Comparison of ENCODE assay signal across 3 cellular contexts in genomic region chr10:28996345-28996744, GRCh38.
"Had no signal": no experiment of that assay in that cellular context is flagged by ENCODE, and none has a peak within 500 bp of the region (broad histone marks: within the 10 kb centered on the region; RNA-seq: fewer than 3 reads in every experiment).

No MANE protein-coding gene starts in this region.

- ATAC-seq: GM12878 had no signal

- DNase-seq: GDM1, GF-D8 had no signal
